ENCODE assay signal across 14 cellular contexts in the genomic region with DNA sequence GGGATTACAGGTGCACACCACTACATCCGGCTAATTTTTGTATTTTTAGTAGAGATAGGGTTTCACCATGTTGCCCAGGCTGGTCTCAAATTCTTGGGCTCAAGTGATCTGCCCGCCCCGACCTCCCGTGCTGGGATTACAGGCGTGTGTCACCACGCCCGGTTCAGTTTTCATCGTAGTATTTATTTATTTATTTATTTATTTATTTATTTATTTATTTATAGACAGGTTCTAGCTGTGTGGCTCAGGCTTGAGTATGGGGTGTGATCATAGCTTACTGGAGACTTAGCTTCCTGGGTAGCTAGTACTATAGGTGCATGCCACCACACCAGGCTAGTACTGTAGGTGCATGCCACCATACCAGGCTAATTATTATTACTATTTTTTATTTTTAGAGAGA.
DNase-seq lines count a peak whose midpoint lies in the region; ATAC-seq and TF ChIP-seq lines count a peak whose summit lies in the region.
"Had no signal": no experiment of that assay in that cellular context is flagged by ENCODE, and none has a peak within 500 bp of the region (broad histone marks: within the 10 kb centered on the region; RNA-seq: fewer than 3 reads in every experiment).

No MANE protein-coding gene starts in this region.

- no peaks in the 10 kb centered on the region for H3K4me1 ChIP-seq in HEK293 (ENCODE audit: control insufficient read depth, insufficient read depth, low read length)
- H3K4me1 ChIP-seq: BLaER1 treated with 17β-estradiol and CSF1 and Interleukin-3, amounts not matched to agents 10 nM and 100 nM; Caco-2 had no signal

- no peak for TF ChIP-seq CTCF in HEK293 (tag by site-specific recombination; IDR thresholded peaks at IDR 0.05)
- no peak for TF ChIP-seq CTCF in mesothelial cell of epicardium (IDR thresholded peaks at IDR 0.05; ENCODE audit: unreplicated experiment)
- TF ChIP-seq CTCF in GM10248 (IDR thresholded peaks at IDR 0.05; ENCODE audit: control extremely low read depth, extremely low read depth, low read depth, missing control alignments), result no peak

- no peak overlapping the region for H3K4me3 Mint-ChIP-seq in mesothelial cell of epicardium
- H3K4me3 Mint-ChIP-seq: B cell; CD4-positive, alpha-beta T cell; CD8-positive, alpha-beta T cell had no signal

- peaks cover 11% of the 10 kb centered on the region for H3K9me3 Mint-ChIP-seq in mesothelial cell of epicardium
- H3K9me3 Mint-ChIP-seq: CD4-positive, alpha-beta T cell; CD8-positive, alpha-beta T cell had no signal

- no peak for ATAC-seq in GM19395 (IDR thresholded peaks at IDR 0.05; ENCODE audit: unreplicated experiment)
- ATAC-seq: CD8-positive, alpha-beta T cell had no signal

- peak overlapping the region; percentile 88 for H3K27ac Mint-ChIP-seq in mesothelial cell of epicardium
- H3K27ac Mint-ChIP-seq: B cell; CD4-positive, alpha-beta T cell; CD8-positive, alpha-beta T cell had no signal

- H3K36me3 ChIP-seq in HEK293 (ENCODE audit: control insufficient read depth in 2 of 2, insufficient read depth in 1 of 2, low read length in 2 of 2), result no peaks in the 10 kb centered on the region
- H3K36me3 ChIP-seq: BLaER1 treated with 17β-estradiol and CSF1 and Interleukin-3, amounts not matched to agents 10 nM and 100 nM had no signal

- no peaks in the 10 kb centered on the region for H3K27me3 Mint-ChIP-seq in mesothelial cell of epicardium (ENCODE audit: low read depth)

- no peak overlapping the region for H3K4me3 ChIP-seq in HEK293 (ENCODE audit: low read depth, low read length)
- H3K4me3 ChIP-seq: BLaER1 treated with 17β-estradiol and CSF1 and Interleukin-3, amounts not matched to agents 10 nM and 100 nM; GM12878 had no signal

- DNase-seq in mesothelial cell of epicardium (ENCODE audit: low spot score in 2 of 2, unreplicated experiment in 2 of 2) (no peak), GM10248 (ENCODE audit: extremely low spot score) (no peak), NCI-H345 (lab: John Stamatoyannopoulos, UW) (no peak)
- DNase-seq: 8988T, GF-D8 had no signal

- POLR2A ChIA-PET in HEK293 (lab: Yijun Ruan, JAX), result no interaction called here
- POLR2A ChIA-PET in GM10248 (lab: Yijun Ruan, JAX), result no interaction called here

- H3K27ac ChIP-seq in HEK293 (ENCODE audit: extremely low read depth, low read depth, low read length), result no peak overlapping the region
- H3K27ac ChIP-seq: BLaER1 treated with 17β-estradiol and CSF1 and Interleukin-3, amounts not matched to agents 10 nM and 100 nM; C4-2B had no signal

- H3K4me1 Mint-ChIP-seq in mesothelial cell of epicardium, result peaks cover 30% of the 10 kb centered on the region
- H3K4me1 Mint-ChIP-seq: B cell had no signal

- no peaks in the 10 kb centered on the region for H3K9me3 ChIP-seq in HEK293 (ENCODE audit: control insufficient read depth, insufficient read depth, low read depth, low read length)
- H3K9me3 ChIP-seq: Caco-2 had no signal

- CTCF ChIA-PET in HEK293 (lab: Yijun Ruan, JAX) (interaction anchor here (0.6 to 3.4 kb wide), 8 partner anchors 56 to 1421 kb away, joined by 3 to 34 read pairs (median 4); partner anchors contain the start of gene STOX2), GM10248 (lab: Yijun Ruan, JAX) (interaction anchor here (0.9 to 2.1 kb wide), 14 partner anchors 8 to 1257 kb away, joined by 3 to 10 read pairs (median 4); no protein-coding TSS in a partner anchor)

- peaks cover 13% of the 10 kb centered on the region for H3K36me3 Mint-ChIP-seq in mesothelial cell of epicardium
- H3K36me3 Mint-ChIP-seq: CD8-positive, alpha-beta T cell had no signal

TF ChIP-seq in HEK293, 187 proteins besides CTCF, POLR2A, EP300 and RAD21 (continues in another document):
- no peak for TF ChIP-seq ZNF768 (tag by site-specific recombination; IDR thresholded peaks at IDR 0.05)
- peak; percentile 53; the same call in 1 of the 2 replicates for TF ChIP-seq ZNF202 (tag by site-specific recombination; IDR thresholded peaks at IDR 0.05; ENCODE audit: borderline replicate concordance)
- TF ChIP-seq PRDM1 (tag by site-specific recombination; IDR thresholded peaks at IDR 0.05), result no peak
- no peak for TF ChIP-seq ZNF626 (tag by site-specific recombination; IDR thresholded peaks at IDR 0.05)
- no peak for TF ChIP-seq ZNF664 (tag by site-specific recombination; IDR thresholded peaks at IDR 0.05)
- TF ChIP-seq ZSCAN4 (tag by site-specific recombination; IDR thresholded peaks at IDR 0.05), result no peak
- TF ChIP-seq, protein P1, sequence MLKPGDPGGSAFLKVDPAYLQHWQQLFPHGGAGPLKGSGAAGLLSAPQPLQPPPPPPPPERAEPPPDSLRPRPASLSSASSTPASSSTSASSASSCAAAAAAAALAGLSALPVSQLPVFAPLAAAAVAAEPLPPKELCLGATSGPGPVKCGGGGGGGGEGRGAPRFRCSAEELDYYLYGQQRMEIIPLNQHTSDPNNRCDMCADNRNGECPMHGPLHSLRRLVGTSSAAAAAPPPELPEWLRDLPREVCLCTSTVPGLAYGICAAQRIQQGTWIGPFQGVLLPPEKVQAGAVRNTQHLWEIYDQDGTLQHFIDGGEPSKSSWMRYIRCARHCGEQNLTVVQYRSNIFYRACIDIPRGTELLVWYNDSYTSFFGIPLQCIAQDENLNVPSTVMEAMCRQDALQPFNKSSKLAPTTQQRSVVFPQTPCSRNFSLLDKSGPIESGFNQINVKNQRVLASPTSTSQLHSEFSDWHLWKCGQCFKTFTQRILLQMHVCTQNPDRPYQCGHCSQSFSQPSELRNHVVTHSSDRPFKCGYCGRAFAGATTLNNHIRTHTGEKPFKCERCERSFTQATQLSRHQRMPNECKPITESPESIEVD (tag by site-specific recombination; IDR thresholded peaks at IDR 0.05), result no peak
- peak; percentile 56; the same call in 1 of the 2 replicates for TF ChIP-seq ZNF623 (tag by site-specific recombination; IDR thresholded peaks at IDR 0.05)
- TF ChIP-seq ZNF670 (tag by site-specific recombination; IDR thresholded peaks at IDR 0.05; ENCODE audit: low read depth), result no peak
- no peak for TF ChIP-seq ZNF155 (tag by site-specific recombination; IDR thresholded peaks at IDR 0.05)
- no peak for TF ChIP-seq HOXD13 (CRISPR knock-in tag; IDR thresholded peaks at IDR 0.05; ENCODE audit: borderline replicate concordance)
- TF ChIP-seq ZNF510 (tag by site-specific recombination; IDR thresholded peaks at IDR 0.05; ENCODE audit: insufficient replicate concordance), result no peak
- TF ChIP-seq ZNF596 (tag by site-specific recombination; IDR thresholded peaks at IDR 0.05), result no peak
- TF ChIP-seq OVOL3 (tag by site-specific recombination; IDR thresholded peaks at IDR 0.05), result no peak
- TF ChIP-seq, protein P2, sequence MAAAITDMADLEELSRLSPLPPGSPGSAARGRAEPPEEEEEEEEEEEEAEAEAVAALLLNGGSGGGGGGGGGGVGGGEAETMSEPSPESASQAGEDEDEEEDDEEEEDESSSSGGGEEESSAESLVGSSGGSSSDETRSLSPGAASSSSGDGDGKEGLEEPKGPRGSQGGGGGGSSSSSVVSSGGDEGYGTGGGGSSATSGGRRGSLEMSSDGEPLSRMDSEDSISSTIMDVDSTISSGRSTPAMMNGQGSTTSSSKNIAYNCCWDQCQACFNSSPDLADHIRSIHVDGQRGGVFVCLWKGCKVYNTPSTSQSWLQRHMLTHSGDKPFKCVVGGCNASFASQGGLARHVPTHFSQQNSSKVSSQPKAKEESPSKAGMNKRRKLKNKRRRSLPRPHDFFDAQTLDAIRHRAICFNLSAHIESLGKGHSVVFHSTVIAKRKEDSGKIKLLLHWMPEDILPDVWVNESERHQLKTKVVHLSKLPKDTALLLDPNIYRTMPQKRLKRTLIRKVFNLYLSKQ (tag by site-specific recombination; IDR thresholded peaks at IDR 0.05; ENCODE audit: borderline replicate concordance), result no peak
- 0 out of 2 replicates have a peak, but pooled peaks have one; percentile 26 for TF ChIP-seq ZNF629 (tag by site-specific recombination; IDR thresholded peaks at IDR 0.05)
- TF ChIP-seq GLI2 (tag by site-specific recombination; IDR thresholded peaks at IDR 0.05; ENCODE audit: borderline replicate concordance, low read depth), result no peak
- TF ChIP-seq INSM2 (tag by site-specific recombination; IDR thresholded peaks at IDR 0.05), result no peak
- no peak for TF ChIP-seq ZNF350 (tag by site-specific recombination; IDR thresholded peaks at IDR 0.05)
- no peak for TF ChIP-seq ZNF707 (tag by site-specific recombination; IDR thresholded peaks at IDR 0.05)
- TF ChIP-seq ZFP69B (tag by site-specific recombination; IDR thresholded peaks at IDR 0.05), result no peak
- no peak for TF ChIP-seq KLF10 (tag by site-specific recombination; IDR thresholded peaks at IDR 0.05)
- no peak for TF ChIP-seq ZNF580 (tag by site-specific recombination; IDR thresholded peaks at IDR 0.05)
- no peak for TF ChIP-seq SP7 (tag by site-specific recombination; IDR thresholded peaks at IDR 0.05)
- TF ChIP-seq KLF7 (tag by site-specific recombination; IDR thresholded peaks at IDR 0.05; ENCODE audit: borderline replicate concordance), result no peak
